8 cellular contexts compared by ENCODE assay signal in genomic region chr14:65412189-65412846, GRCh38. TPM values are rescaled to one million over a fixed set of nuclear protein-coding genes. Genes with fewer than 3 reads are reported as not detected.
DNase-seq lines count a peak whose midpoint lies in the region; ATAC-seq and TF ChIP-seq lines count a peak whose summit lies in the region.

TSS of gene FUT8 (plus strand) at chr14:65412730. CDS start at chr14:65561564, 148,834 bp downstream.

- 0 to 1% (median 1%) methylated on average over 39 to 74 of the region's 74 CpGs for WGBS in psoas muscle, 3 donors
- WGBS in urinary bladder: under 1% methylated on average over 74 of the region's 74 CpGs

- no peaks in the 10 kb centered on the region for H3K9me3 ChIP-seq in psoas muscle

- DNase-seq in NCI-H187 (lab: John Stamatoyannopoulos, UW) (peak; percentile 96 to 99), T-helper 2 cell (peak; percentile 89 to 96 (median 93)), left ventricle myocardium superior (peak; percentile 99), psoas muscle (peak; percentile 97 to 99)

- TF ChIP-seq CTCF in psoas muscle (IDR thresholded peaks at IDR 0.05): peak; percentile 63

- intact Hi-C loops in left ventricle myocardium superior (cut with micrococcal nuclease) (loop anchor here (10.0 kb wide), 1 partner anchor 522 kb away; no protein-coding TSS in a partner anchor), psoas muscle (cut with DNase I) (loop anchor here (2.0 to 5.0 kb wide), 5 partner anchors 195 to 546 kb away; partner anchors contain the start of gene FNTB (in 1 of the 2))

- ATAC-seq in GM18502 (IDR thresholded peaks at IDR 0.05; ENCODE audit: poor library complexity, unreplicated experiment): peak; percentile 74
- ATAC-seq in HG02943 (IDR thresholded peaks at IDR 0.05; ENCODE audit: low read depth, unreplicated experiment): peak; percentile 57
- ATAC-seq in left ventricle myocardium superior: peak; percentile 95
- ATAC-seq in psoas muscle: peak; percentile 93 to 96 (median 94)

- H3K36me3 ChIP-seq in psoas muscle (ENCODE audit: insufficient read depth in 1 of 2, low read depth in 1 of 2) (no peaks in the 10 kb centered on the region), urinary bladder (ENCODE audit: insufficient read depth) (no peaks in the 10 kb centered on the region)

- H3K4me1 ChIP-seq in psoas muscle (peaks cover 5% of the 10 kb centered on the region), urinary bladder (ENCODE audit: insufficient read depth) (no peaks in the 10 kb centered on the region)

- H3K4me3 ChIP-seq in psoas muscle: peak within 1 kb of the TSS; percentile 80
- H3K4me3 ChIP-seq in urinary bladder (ENCODE audit: low read depth, low read length): peak within 1 kb of the TSS; percentile 86

- H3K27me3 ChIP-seq in psoas muscle (ENCODE audit: insufficient read depth in 3 of 3, low read length in 2 of 3): no peaks in the 10 kb centered on the region

- H3K27ac ChIP-seq in angular gyrus (ENCODE audit: low read depth, low read length) (peak within 1 kb of the TSS; percentile 97), psoas muscle (peak within 1 kb of the TSS; percentile 81), urinary bladder (ENCODE audit: low read depth) (peak within 1 kb of the TSS; percentile 86)

RNA-seq across cellular contexts. Expression of gene FUT8, which starts in this region (rescaled TPM):
- total RNA-seq in left ventricle myocardium superior (11.5 TPM), psoas muscle (1 to 10 TPM; 4.1 to 8.6 (median 6.7) TPM), urinary bladder (62.1 TPM)
- polyA plus RNA-seq in psoas muscle (1 to 10 TPM; 3.2 to 7.4 (median 3.4) TPM), urinary bladder (20.9 TPM)

Comparison
In these comparisons a context has a peak if more than half of its experiments do, and no peak if none do; other contexts are left out.
1. Peak in every context shown above with its lines: DNase-seq, ATAC-seq, H3K4me3 ChIP-seq and H3K27ac ChIP-seq.